ENCODE assay signal across 8 cellular contexts in genomic region chrX:118115948-118116307, GRCh38. TPM values are rescaled to one million over a fixed set of nuclear protein-coding genes. Genes with fewer than 3 reads are reported as not detected.
A peak's percentile ranks its signal among the peaks of the same experiment; 100 is the strongest.
DNase-seq lines count a peak whose midpoint lies in the region; ATAC-seq and TF ChIP-seq lines count a peak whose summit lies in the region.

No MANE protein-coding gene starts in this region.

- H3K27me3 ChIP-seq in OCI-LY3 (ENCODE audit: low read depth, low read length) (no peaks in the 10 kb centered on the region), esophagus muscularis mucosa (peaks cover 0 to 5% (median 0%) of the 10 kb centered on the region in 4 donors), neural progenitor cell (no peaks in the 10 kb centered on the region)

- H3K4me3 Mint-ChIP-seq in Calu3 (ENCODE audit: low read depth, unreplicated experiment) = peak overlapping the region; percentile 62
- H3K4me3 Mint-ChIP-seq in neural progenitor cell = peak overlapping the region; percentile 96

- H3K9me3 ChIP-seq in OCI-LY3 (ENCODE audit: insufficient read depth, low read length) (no peaks in the 10 kb centered on the region), esophagus muscularis mucosa (no peaks in the 10 kb centered on the region), neural progenitor cell (ENCODE audit: low read depth) (peaks cover 3% of the 10 kb centered on the region)

- no peak for TF ChIP-seq POLR2A in esophagus muscularis mucosa (IDR thresholded peaks at IDR 0.05; ENCODE audit: low read depth)

- CTCF ChIA-PET in Calu3 (lab: Charles Lee) = no interaction called here

- H3K27ac ChIP-seq in OCI-LY3 (ENCODE audit: low read length) (no peak overlapping the region), esophagus muscularis mucosa (replicated peaks in 1 of 4) (peak overlapping the region; percentile 80 to 87 (median 82)), neural progenitor cell (no peak overlapping the region)

- H3K4me1 ChIP-seq in OCI-LY3 (ENCODE audit: low read length) = peaks cover 13% of the 10 kb centered on the region
- H3K4me1 ChIP-seq in esophagus muscularis mucosa = peaks cover 0 to 18% (median 11%) of the 10 kb centered on the region in 4 donors
- H3K4me1 ChIP-seq in neural progenitor cell = no peaks in the 10 kb centered on the region

- 24% methylated on average over 11 of the region's 11 CpGs for WGBS in esophagus muscularis mucosa

- H3K4me3 ChIP-seq in OCI-LY3 (ENCODE audit: low read length) (peak overlapping the region; percentile 97), esophagus muscularis mucosa (peak overlapping the region; percentile 66 to 71 (median 69)), neural progenitor cell (peak overlapping the region; percentile 77)

- no TSS peak for BruUV-seq in Calu3 (replicated peaks; lab: Mats Ljungman, UMichigan)

- intact Hi-C loops in Calu3 (cut with micrococcal nuclease; ENCODE audit: unreplicated experiment) (loop anchor here (10.0 kb wide), 2 partner anchors 109 to 121 kb away; no protein-coding TSS in a partner anchor), esophagus muscularis mucosa (cut with DNase I) (no loop called here)

- H3K27me3 Mint-ChIP-seq in Calu3 (ENCODE audit: unreplicated experiment) (peaks cover 28% of the 10 kb centered on the region), neural progenitor cell (ENCODE audit: insufficient read depth, low read depth) (peaks cover 5% of the 10 kb centered on the region)

- no peak for DNase-seq in Calu3
- no peak for DNase-seq in esophagus muscularis mucosa (ENCODE audit: extremely low spot score)
- DNase-seq in neural progenitor cell (ENCODE audit: low spot score) = peak; percentile 26
- DNase-seq in stimulated activated CD4-positive, alpha-beta T cell treated with anti-CD3 and anti-CD28 coated beads, Interleukin-15, amount 100 ng/mL, for 24 hours = no peak
- no peak for DNase-seq in H4 (ENCODE audit: low spot score)

- H3K36me3 ChIP-seq in OCI-LY3 (replicated peaks; ENCODE audit: low read depth, low read length) (no peaks in the 10 kb centered on the region), esophagus muscularis mucosa (no peaks in the 10 kb centered on the region), neural progenitor cell (no peaks in the 10 kb centered on the region)

- peaks cover 5% of the 10 kb centered on the region for H3K36me3 Mint-ChIP-seq in Calu3 (ENCODE audit: insufficient read depth, unreplicated experiment)
- H3K36me3 Mint-ChIP-seq in neural progenitor cell = no peaks in the 10 kb centered on the region

- H4K20me1 ChIP-seq in OCI-LY3 (ENCODE audit: insufficient read depth, low read length) (no peaks in the 10 kb centered on the region), neural progenitor cell (ENCODE audit: low read depth) (no peaks in the 10 kb centered on the region)

- H3K9me3 Mint-ChIP-seq in Calu3 (ENCODE audit: low read depth, unreplicated experiment) (no peaks in the 10 kb centered on the region), neural progenitor cell (no peaks in the 10 kb centered on the region)

- H3K4me2 ChIP-seq in OCI-LY3 (ENCODE audit: low read length) = peak overlapping the region; percentile 66
- peak overlapping the region; percentile 84 for H3K4me2 ChIP-seq in neural progenitor cell

- ATAC-seq in HG02973 (IDR thresholded peaks at IDR 0.05; ENCODE audit: unreplicated experiment) (no peak), GM18517 (IDR thresholded peaks at IDR 0.05; ENCODE audit: unreplicated experiment) (no peak)

- no peak overlapping the region for H3K27ac Mint-ChIP-seq in Calu3 (ENCODE audit: unreplicated experiment)
- H3K27ac Mint-ChIP-seq in neural progenitor cell = peak overlapping the region; percentile 97

- TF ChIP-seq EP300 in esophagus muscularis mucosa (IDR thresholded peaks at IDR 0.05) = no peak

- no peak for TF ChIP-seq CTCF in Calu3 (IDR thresholded peaks at IDR 0.05; ENCODE audit: unreplicated experiment)
- TF ChIP-seq CTCF in OCI-LY3 (IDR thresholded peaks at IDR 0.05; ENCODE audit: low read depth, low read length) = no peak
- TF ChIP-seq CTCF in esophagus muscularis mucosa (IDR thresholded peaks at IDR 0.05) = no peak
- TF ChIP-seq CTCF in neural progenitor cell (IDR thresholded peaks at IDR 0.05) = no peak

- H3K4me1 Mint-ChIP-seq in Calu3 (ENCODE audit: low read depth, unreplicated experiment) = no peaks in the 10 kb centered on the region
- peaks cover 16% of the 10 kb centered on the region for H3K4me1 Mint-ChIP-seq in neural progenitor cell

- no peaks in the 10 kb centered on the region for H3F3A ChIP-seq in neural progenitor cell (ENCODE audit: low read depth)

- H2AFZ ChIP-seq in OCI-LY3 (ENCODE audit: low read depth, low read length) = peak overlapping the region; percentile 78
- H2AFZ ChIP-seq in neural progenitor cell (replicated peaks) = peak overlapping the region; percentile 72

- H3K79me2 ChIP-seq in OCI-LY3 (ENCODE audit: low read length) (no peaks in the 10 kb centered on the region), neural progenitor cell (ENCODE audit: low read depth) (peaks cover 2% of the 10 kb centered on the region)

- peak overlapping the region; percentile 88 for H3K9ac ChIP-seq in OCI-LY3 (ENCODE audit: low read length)
- H3K9ac ChIP-seq in neural progenitor cell = no peak overlapping the region

RNA-seq across cellular contexts. Expression of gene KLHL13, which starts 0.7 kb away (rescaled TPM):
- total RNA-seq in Calu3 (2022) (0.64 and 0.95 TPM in 2 replicates), esophagus muscularis mucosa (10 to 100 TPM; 12.3 to 18.0 (median 15.7) TPM), neural progenitor cell (ENCODE audit: low replicate concordance) (22.1 and 22.6 TPM in 2 replicates)
- total RNA-seq in H4 (2014; rRNA removed; shearing (Covaris generic)) = 9.8 and 12.7 TPM in 2 replicates

Comparison
In these comparisons a context has a peak if more than half of its experiments do, and no peak if none do; other contexts are left out.
1. H3K27ac ChIP-seq: peak in esophagus muscularis mucosa (4 of 4); none in OCI-LY3 (single experiment) and neural progenitor cell (single experiment).
2. Peak in every context shown above with its lines, with median percentiles within 50 percentile points of each other: H3K4me3 ChIP-seq.